In genomic region chr5:67648201-67648671, GRCh38 we compare ENCODE assay signal across 9 cellular contexts.
DNase-seq lines count a peak whose midpoint lies in the region; ATAC-seq and TF ChIP-seq lines count a peak whose summit lies in the region.
"Had no signal": no experiment of that assay in that cellular context is flagged by ENCODE, and none has a peak within 500 bp of the region (broad histone marks: within the 10 kb centered on the region; RNA-seq: fewer than 3 reads in every experiment).

No MANE protein-coding gene starts in this region.

- peaks cover 0 to 9% (median 7%) of the 10 kb centered on the region in 4 donors for H3K9me3 ChIP-seq in esophagus muscularis mucosa

- POLR2A ChIA-PET in AG04449 (lab: Yijun Ruan, JAX), result interaction anchor here (0.6 to 1.7 kb wide), 2 partner anchors 32 to 567 kb away, joined by 3 to 6 read pairs; partner anchors contain the start of gene PIK3R1

- H3K36me3 Mint-ChIP-seq in nephron (ENCODE audit: low read depth), result no peaks in the 10 kb centered on the region
- no peaks in the 10 kb centered on the region for H3K36me3 Mint-ChIP-seq in activated naive CD8-positive, alpha-beta T cell treated with anti-CD3 and anti-CD28 coated beads for 36 hours

- no peak for ATAC-seq in GM18868 (IDR thresholded peaks at IDR 0.05; ENCODE audit: unreplicated experiment)

- H3K36me3 ChIP-seq in esophagus muscularis mucosa, result no peaks in the 10 kb centered on the region

- no peaks in the 10 kb centered on the region for H3K27me3 Mint-ChIP-seq in nephron (ENCODE audit: low read depth)
- no peaks in the 10 kb centered on the region for H3K27me3 Mint-ChIP-seq in activated naive CD8-positive, alpha-beta T cell treated with anti-CD3 and anti-CD28 coated beads for 36 hours

- peaks cover 11% of the 10 kb centered on the region for H3K9me3 Mint-ChIP-seq in nephron
- peaks cover 9% of the 10 kb centered on the region for H3K9me3 Mint-ChIP-seq in activated naive CD8-positive, alpha-beta T cell treated with anti-CD3 and anti-CD28 coated beads for 36 hours

- TF ChIP-seq POLR2A in esophagus muscularis mucosa (IDR thresholded peaks at IDR 0.05; ENCODE audit: low read depth), result no peak

- in situ Hi-C loops in GM13976 (cut with MboI; ENCODE audit: low sequenced_read_pairs, unreplicated experiment), result no loop called here

- peak overlapping the region in 1 of 3 experiments; percentile 43 for H3K4me3 Mint-ChIP-seq in nephron
- H3K4me3 Mint-ChIP-seq in activated naive CD8-positive, alpha-beta T cell treated with anti-CD3 and anti-CD28 coated beads for 36 hours, result no peak overlapping the region

- H3K27ac Mint-ChIP-seq in nephron, result peak overlapping the region; percentile 81 to 92 (median 83)
- H3K27ac Mint-ChIP-seq in activated naive CD8-positive, alpha-beta T cell treated with anti-CD3 and anti-CD28 coated beads for 36 hours, result no peak overlapping the region

- 0 out of 2 replicates have a peak overlapping the region, but pooled peaks have one; percentile 13 for H3K4me3 ChIP-seq in AG04449 (ENCODE audit: low read depth, low read length)
- no peak overlapping the region for H3K4me3 ChIP-seq in esophagus muscularis mucosa

- H3K27me3 ChIP-seq in esophagus muscularis mucosa, result no peaks in the 10 kb centered on the region

- H3K27ac ChIP-seq in esophagus muscularis mucosa (replicated peaks in 1 of 4), result peak overlapping the region; percentile 72 to 81 (median 77)

- WGBS in esophagus muscularis mucosa, result 39% methylated on average over 5 of the region's 6 CpGs

- intact Hi-C loops in esophagus muscularis mucosa (cut with DNase I), result loop anchor here (5.0 kb wide), 1 partner anchor 401 kb away; no protein-coding TSS in a partner anchor

- DNase-seq in AG04449 (ENCODE audit: low read depth, low spot score) (peak; percentile 58), NCI-H2107 treated with DMSO at 0.1 percent for 48 hours (lab: John Stamatoyannopoulos, UW; ENCODE audit: unreplicated experiment) (peak; percentile 93), esophagus muscularis mucosa (ENCODE audit: extremely low spot score) (peak; percentile 94), NCI-H526 treated with DMSO at 0.1 percent for 48 hours (lab: John Stamatoyannopoulos, UW) (no peak), GM13976 (ENCODE audit: low spot score) (no peak)
- DNase-seq in activated naive CD8-positive, alpha-beta T cell treated with anti-CD3 and anti-CD28 coated beads for 36 hours, result no peak
- DNase-seq: OCI-M1 had no signal

- peaks cover 21 to 59% (median 43%) of the 10 kb centered on the region in 4 donors for H3K4me1 ChIP-seq in esophagus muscularis mucosa

- CTCF ChIA-PET in AG04449 (lab: Yijun Ruan, JAX), result interaction anchor here (1.0 to 1.2 kb wide), 2 partner anchors 221 to 604 kb away, joined by 3 to 4 read pairs; no protein-coding TSS in a partner anchor

- no peak for TF ChIP-seq CTCF in AG04449 (IDR thresholded peaks at IDR 0.05; ENCODE audit: insufficient read depth, low read length, missing control alignments)
- TF ChIP-seq CTCF in esophagus muscularis mucosa (IDR thresholded peaks at IDR 0.05), result no peak
- no peak for TF ChIP-seq CTCF in nephron (IDR thresholded peaks at IDR 0.05; ENCODE audit: unreplicated experiment in 3 of 3)
- TF ChIP-seq CTCF in GM13976 (IDR thresholded peaks at IDR 0.05; ENCODE audit: borderline replicate concordance, control extremely low read depth, extremely low read depth, insufficient read depth, missing control alignments), result no peak

- peaks cover 40% of the 10 kb centered on the region for H3K4me1 Mint-ChIP-seq in nephron
- peaks cover 10% of the 10 kb centered on the region for H3K4me1 Mint-ChIP-seq in activated naive CD8-positive, alpha-beta T cell treated with anti-CD3 and anti-CD28 coated beads for 36 hours

- peak; percentile 11 for TF ChIP-seq EP300 in esophagus muscularis mucosa (IDR thresholded peaks at IDR 0.05)

Comparison
In these comparisons a context has a peak if more than half of its experiments do, and no peak if none do; other contexts are left out.
1. DNase-seq: peak in AG04449 (single experiment), NCI-H2107 treated with DMSO at 0.1 percent for 48 hours (single experiment) and esophagus muscularis mucosa (single experiment); none in activated naive CD8-positive, alpha-beta T cell treated with anti-CD3 and anti-CD28 coated beads for 36 hours (single experiment), NCI-H526 treated with DMSO at 0.1 percent for 48 hours (single experiment) and GM13976 (single experiment).